Comparison of ENCODE assay signal across 8 cellular contexts in genomic region chr7:73234994-73235717, GRCh38.
DNase-seq lines count a peak whose midpoint lies in the region; ATAC-seq and TF ChIP-seq lines count a peak whose summit lies in the region.
"Not testable (repeated sequence)": the region's sequence is repeated elsewhere in the genome, so short reads cannot be mapped to it uniquely, and the experiment has no call there.

No MANE protein-coding gene starts in this region.

- not testable (repeated sequence) for H3K4me1 Mint-ChIP-seq in Calu3 (ENCODE audit: low read depth, unreplicated experiment); glutamatergic neuron (ENCODE audit: low read depth, unreplicated experiment)

- TF ChIP-seq CTCF in Calu3 (IDR thresholded peaks at IDR 0.05; ENCODE audit: unreplicated experiment); WERI-Rb-1 (IDR thresholded peaks at IDR 0.05; ENCODE audit: low read depth, low read length); glutamatergic neuron (IDR thresholded peaks at IDR 0.05; ENCODE audit: partially characterized antibody, unreplicated experiment): not testable (repeated sequence)
- TF ChIP-seq CTCF in neutrophil (IDR thresholded peaks at IDR 0.05), result peak; percentile 42

- DNase-seq in Calu3 (peak; percentile 92), WERI-Rb-1 (peak; percentile 10), activated gamma-delta T cell treated with Interleukin-2 at 50 U/mL for 16 hours (peak; percentile 89), glutamatergic neuron (peak; percentile 94)
- peak; percentile 83 for DNase-seq in stimulated activated CD8-positive, alpha-beta memory T cell treated with anti-CD3 and anti-CD28 coated beads, Interleukin-2, amount 100 ng/mL, for 1 hour (ENCODE audit: low read depth in 2 of 2)

- CTCF ChIA-PET in Calu3 (lab: Charles Lee), result not testable (repeated sequence)

- peaks cover 9 to 13% of the 10 kb centered on the region in 2 experiments for H3K4me1 ChIP-seq in neutrophil (ENCODE audit: control insufficient read depth in 1 of 2, insufficient read depth in 1 of 2, low read depth in 1 of 2, low read length in 1 of 2)

- H3K27me3 ChIP-seq in WERI-Rb-1 (ENCODE audit: insufficient read depth, low read depth, severe bottlenecking); neutrophil: not testable (repeated sequence)

- not testable (repeated sequence) for BruUV-seq in Calu3 (replicated peaks; lab: Mats Ljungman, UMichigan)

- ATAC-seq in GM21529 (IDR thresholded peaks at IDR 0.05; ENCODE audit: unreplicated experiment) (peak; percentile 89), HG03175 (IDR thresholded peaks at IDR 0.05; ENCODE audit: unreplicated experiment) (peak; percentile 87)

- H3K36me3 Mint-ChIP-seq in Calu3 (ENCODE audit: insufficient read depth, unreplicated experiment); glutamatergic neuron (ENCODE audit: unreplicated experiment): not testable (repeated sequence)

- not testable (repeated sequence) for H3K27ac ChIP-seq in WERI-Rb-1
- H3K27ac ChIP-seq in neutrophil, result peak overlapping the region; percentile 64

- not testable (repeated sequence) for H3K27me3 Mint-ChIP-seq in Calu3 (ENCODE audit: unreplicated experiment); glutamatergic neuron (ENCODE audit: unreplicated experiment)

- H3K27ac Mint-ChIP-seq in Calu3 (ENCODE audit: unreplicated experiment); glutamatergic neuron (ENCODE audit: unreplicated experiment): not testable (repeated sequence)

- intact Hi-C loops in Calu3 (cut with micrococcal nuclease; ENCODE audit: unreplicated experiment), result not testable (repeated sequence)

- not testable (repeated sequence) for H3K9me3 Mint-ChIP-seq in Calu3 (ENCODE audit: low read depth, unreplicated experiment); glutamatergic neuron (ENCODE audit: unreplicated experiment)

- not testable (repeated sequence) for H3K9me3 ChIP-seq in WERI-Rb-1 (ENCODE audit: severe bottlenecking); neutrophil

- not testable (repeated sequence) for H3K4me3 Mint-ChIP-seq in Calu3 (ENCODE audit: low read depth, unreplicated experiment); glutamatergic neuron (ENCODE audit: unreplicated experiment)

- H3K4me3 ChIP-seq in WERI-Rb-1 (ENCODE audit: low read depth, low read length), result not testable (repeated sequence)
- peak overlapping the region in 1 of 2 experiments; percentile 49 for H3K4me3 ChIP-seq in neutrophil (ENCODE audit: low read depth in 1 of 2, low read length in 1 of 2)

- not testable (repeated sequence) for H3K36me3 ChIP-seq in WERI-Rb-1
- H3K36me3 ChIP-seq in neutrophil, result peaks cover 13% of the 10 kb centered on the region

Comparison
In these comparisons a context has a peak if more than half of its experiments do, and no peak if none do; other contexts are left out.
1. DNase-seq: peak in every context shown above with its lines; median percentile 94 in glutamatergic neuron; 92 in Calu3; 89 in activated gamma-delta T cell treated with Interleukin-2 at 50 U/mL for 16 hours; 83 in stimulated activated CD8-positive, alpha-beta memory T cell treated with anti-CD3 and anti-CD28 coated beads, Interleukin-2, amount 100 ng/mL, for 1 hour; 10 in WERI-Rb-1.